17 cellular contexts compared by ENCODE assay signal in the genomic region with DNA sequence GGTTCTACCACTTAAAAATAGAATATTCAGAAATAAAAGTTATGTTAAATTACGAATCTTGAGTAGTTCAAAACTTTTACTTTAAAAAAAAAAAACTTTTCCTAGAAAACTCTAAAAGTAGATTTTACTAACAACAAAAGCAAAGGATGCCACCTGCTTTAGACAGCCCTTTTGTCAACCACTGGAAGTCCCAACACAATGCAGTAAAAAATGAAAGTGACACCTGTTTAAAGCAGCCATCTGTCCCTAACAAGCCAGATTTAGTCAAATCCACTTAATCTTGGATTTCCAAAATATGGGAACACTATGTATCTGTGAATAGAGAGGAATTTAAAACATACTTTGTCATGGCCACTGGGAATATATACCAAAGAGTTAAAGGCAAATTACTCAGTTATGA. TPM values are rescaled to one million over a fixed set of nuclear protein-coding genes. Genes with fewer than 3 reads are reported as not detected.
DNase-seq lines count a peak whose midpoint lies in the region; ATAC-seq, FAIRE-seq and TF ChIP-seq lines count a peak whose summit lies in the region.
"Had no signal": no experiment of that assay in that cellular context is flagged by ENCODE, and none has a peak within 500 bp of the region (broad histone marks: within the 10 kb centered on the region; RNA-seq: fewer than 3 reads in every experiment).

No MANE protein-coding gene starts in this region.

- H3F3A ChIP-seq in SU-DHL-6 (ENCODE audit: insufficient read depth) (peaks cover 8% of the 10 kb centered on the region; the same call in 1 of the 2 replicates), GM23248 (ENCODE audit: insufficient read depth) (no peaks in the 10 kb centered on the region)

- peaks cover 28% of the 10 kb centered on the region for H3K4me1 ChIP-seq in psoas muscle
- peaks cover 14% of the 10 kb centered on the region for H3K4me1 ChIP-seq in GM23248 (ENCODE audit: insufficient read depth)

- no peaks in the 10 kb centered on the region for H3K27me3 ChIP-seq in SU-DHL-6 (ENCODE audit: low read length)
- H3K27me3 ChIP-seq in psoas muscle (ENCODE audit: insufficient read depth in 3 of 3, low read length in 2 of 3) = no peaks in the 10 kb centered on the region
- no peaks in the 10 kb centered on the region for H3K27me3 ChIP-seq in GM23248 (replicated peaks; ENCODE audit: insufficient read depth)
- H3K27me3 ChIP-seq: heart right ventricle had no signal

- TF ChIP-seq CTCF in SU-DHL-6 (IDR thresholded peaks at IDR 0.05; ENCODE audit: insufficient read depth, low read length, poor library complexity, severe bottlenecking) (no peak), psoas muscle (IDR thresholded peaks at IDR 0.05) (no peak)

- CTCF ChIA-PET in activated CD4-positive, alpha-beta memory T cell treated with anti-CD3 and anti-CD28 coated beads for 36 hours (lab: Charles Lee) = interaction anchor here (1.1 to 1.3 kb wide), 2 partner anchors 54 to 81 kb away, joined by 3 read pairs; no protein-coding TSS in a partner anchor
- CTCF ChIA-PET in activated CD4-positive, alpha-beta memory T cell treated with anti-CD3 and anti-CD28 coated beads, Interleukin-2, amount 10 ng/mL, durations not matched to agents 7 days and 5 days (lab: Charles Lee) = interaction anchor here (1.0 kb wide), 1 partner anchor 81 kb away, joined by 3 read pairs; no protein-coding TSS in a partner anchor

- ATAC-seq in psoas muscle (no peak), left cardiac atrium (no peak)
- ATAC-seq: heart right ventricle had no signal

- no peaks in the 10 kb centered on the region for H3K9me2 ChIP-seq in SU-DHL-6 (replicated peaks; ENCODE audit: insufficient read depth, low read length)
- no peaks in the 10 kb centered on the region for H3K9me2 ChIP-seq in GM23248 (ENCODE audit: insufficient read depth)

- 73 to 92% (median 74%) methylated on average over 1 of the region's 1 CpG for WGBS in psoas muscle, 3 donors
- WGBS in GM23248 (ENCODE audit: low coverage in 1 of 2, low lambda C conversion rate in 2 of 2, missing lambda C conversion rate in 2 of 2), 2 experiments = 97 to 100% methylated on average over 1 of the region's 1 CpG

- H3K4me1 Mint-ChIP-seq in activated CD4-positive, alpha-beta memory T cell treated with anti-CD3 and anti-CD28 coated beads for 36 hours (ENCODE audit: low read depth) = peaks cover 25% of the 10 kb centered on the region
- H3K4me1 Mint-ChIP-seq in activated CD4-positive, alpha-beta memory T cell treated with anti-CD3 and anti-CD28 coated beads, Interleukin-2, amount 10 ng/mL, durations not matched to agents 7 days and 5 days = peaks cover 30% of the 10 kb centered on the region

- H3K79me2 ChIP-seq in SU-DHL-6 (ENCODE audit: insufficient read depth, low read length) (peaks cover 52% of the 10 kb centered on the region), GM23248 (ENCODE audit: insufficient read depth) (peaks cover 17% of the 10 kb centered on the region)

- no peak for DNase-seq in activated CD4-positive, alpha-beta memory T cell treated with anti-CD3 and anti-CD28 coated beads for 36 hours
- no peak for DNase-seq in activated CD4-positive, alpha-beta memory T cell treated with anti-CD3 and anti-CD28 coated beads, Interleukin-2, amount 10 ng/mL, durations not matched to agents 7 days and 5 days
- no peak for DNase-seq in GM12891 (ENCODE audit: insufficient read length, low spot score)
- no peak for DNase-seq in psoas muscle
- DNase-seq in AML-193 (lab: John Stamatoyannopoulos, UW) = no peak
- DNase-seq in GM23248 = no peak
- DNase-seq in left cardiac atrium = no peak
- DNase-seq: Caco-2, heart right ventricle, HFFc6, NCI-H187, NCI-H526 treated with DMSO at 0.1 percent for 48 hours had no signal

- H3K4me3 ChIP-seq in SU-DHL-6 (ENCODE audit: insufficient read depth, low read length, poor library complexity, severe bottlenecking) (no peak overlapping the region), psoas muscle (peak overlapping the region; percentile 80), GM23248 (no peak overlapping the region)
- H3K4me3 ChIP-seq: heart right ventricle had no signal

- peak; percentile 16 for FAIRE-seq in GM12891 (lab: Jason Lieb, UNC)
- FAIRE-seq: HTR-8/SVneo had no signal

- POLR2A ChIA-PET in activated CD4-positive, alpha-beta memory T cell treated with anti-CD3 and anti-CD28 coated beads for 36 hours (lab: Charles Lee) = no interaction called here
- POLR2A ChIA-PET in activated CD4-positive, alpha-beta memory T cell treated with anti-CD3 and anti-CD28 coated beads, Interleukin-2, amount 10 ng/mL, durations not matched to agents 7 days and 5 days (lab: Charles Lee) = interaction anchor here (0.9 to 7.6 kb wide), 3 partner anchors 14 to 50 kb away, joined by 3 to 216 read pairs (median 9); no protein-coding TSS in a partner anchor

- intact Hi-C loops in activated CD4-positive, alpha-beta memory T cell treated with anti-CD3 and anti-CD28 coated beads for 36 hours (cut with micrococcal nuclease) = loop anchor here (1.0 kb wide), 1 partner anchor 8 kb away; no protein-coding TSS in a partner anchor
- intact Hi-C loops in psoas muscle (cut with DNase I) = no loop called here
- intact Hi-C loops in left cardiac atrium (cut with DNase I) = no loop called here

- no peak overlapping the region for H3K27ac Mint-ChIP-seq in activated CD4-positive, alpha-beta memory T cell treated with anti-CD3 and anti-CD28 coated beads for 36 hours
- H3K27ac Mint-ChIP-seq in activated CD4-positive, alpha-beta memory T cell treated with anti-CD3 and anti-CD28 coated beads, Interleukin-2, amount 10 ng/mL, durations not matched to agents 7 days and 5 days = no peak overlapping the region
- H3K27ac Mint-ChIP-seq: HFFc6, memory B cell, nephron had no signal

- no peaks in the 10 kb centered on the region for H3K27me3 Mint-ChIP-seq in activated CD4-positive, alpha-beta memory T cell treated with anti-CD3 and anti-CD28 coated beads for 36 hours
- H3K27me3 Mint-ChIP-seq in activated CD4-positive, alpha-beta memory T cell treated with anti-CD3 and anti-CD28 coated beads, Interleukin-2, amount 10 ng/mL, durations not matched to agents 7 days and 5 days = no peaks in the 10 kb centered on the region
- H3K27me3 Mint-ChIP-seq: memory B cell had no signal

- H2AFZ ChIP-seq in SU-DHL-6 (ENCODE audit: low read depth, low read length, severe bottlenecking) (no peak overlapping the region), GM23248 (no peak overlapping the region)

- H3K9me3 ChIP-seq in SU-DHL-6 (ENCODE audit: insufficient read depth, low read length) (no peaks in the 10 kb centered on the region), psoas muscle (no peaks in the 10 kb centered on the region), GM23248 (ENCODE audit: low read depth) (no peaks in the 10 kb centered on the region)
- H3K9me3 ChIP-seq: Caco-2, heart right ventricle had no signal

- H3K27ac ChIP-seq in SU-DHL-6 (ENCODE audit: low read depth, low read length) (no peak overlapping the region), psoas muscle (peak overlapping the region; percentile 92), GM23248 (no peak overlapping the region)
- H3K27ac ChIP-seq: heart right ventricle, RWPE1 had no signal

- no peak overlapping the region for H3K9ac ChIP-seq in SU-DHL-6 (ENCODE audit: low read length)
- no peak overlapping the region for H3K9ac ChIP-seq in GM23248

- H3K36me3 ChIP-seq in SU-DHL-6 (ENCODE audit: low read length) (peaks cover 13% of the 10 kb centered on the region), psoas muscle (ENCODE audit: insufficient read depth in 1 of 2, low read depth in 1 of 2) (no peaks in the 10 kb centered on the region), GM23248 (ENCODE audit: low read depth) (no peaks in the 10 kb centered on the region)
- H3K36me3 ChIP-seq: heart right ventricle had no signal

- H3K4me3 Mint-ChIP-seq in activated CD4-positive, alpha-beta memory T cell treated with anti-CD3 and anti-CD28 coated beads for 36 hours = peak overlapping the region; percentile 25
- H3K4me3 Mint-ChIP-seq in activated CD4-positive, alpha-beta memory T cell treated with anti-CD3 and anti-CD28 coated beads, Interleukin-2, amount 10 ng/mL, durations not matched to agents 7 days and 5 days = no peak overlapping the region
- H3K4me3 Mint-ChIP-seq: HFFc6, memory B cell had no signal

- in situ Hi-C loops in GM23248 (cut with MboI) = no loop called here

- H3K9me3 Mint-ChIP-seq in activated CD4-positive, alpha-beta memory T cell treated with anti-CD3 and anti-CD28 coated beads for 36 hours = no peaks in the 10 kb centered on the region
- H3K9me3 Mint-ChIP-seq in activated CD4-positive, alpha-beta memory T cell treated with anti-CD3 and anti-CD28 coated beads, Interleukin-2, amount 10 ng/mL, durations not matched to agents 7 days and 5 days = no peaks in the 10 kb centered on the region
- H3K9me3 Mint-ChIP-seq: HFFc6, memory B cell, nephron had no signal

- peak overlapping the region; percentile 97 for H3K4me2 ChIP-seq in SU-DHL-6 (ENCODE audit: low read depth, low read length, poor library complexity, severe bottlenecking)
- no peak overlapping the region for H3K4me2 ChIP-seq in GM23248 (ENCODE audit: unreplicated experiment)

- no peak for TF ChIP-seq POLR2A in GM12891 (IDR thresholded peaks at IDR 0.05; ENCODE audit: low read depth, low read length)

- no peaks in the 10 kb centered on the region; the same call in 1 of the 2 replicates for H4K20me1 ChIP-seq in SU-DHL-6 (ENCODE audit: low read depth, low read length)
- no peaks in the 10 kb centered on the region for H4K20me1 ChIP-seq in GM23248 (ENCODE audit: insufficient read depth)

- peaks cover 14% of the 10 kb centered on the region for H3K36me3 Mint-ChIP-seq in activated CD4-positive, alpha-beta memory T cell treated with anti-CD3 and anti-CD28 coated beads for 36 hours
- H3K36me3 Mint-ChIP-seq in activated CD4-positive, alpha-beta memory T cell treated with anti-CD3 and anti-CD28 coated beads, Interleukin-2, amount 10 ng/mL, durations not matched to agents 7 days and 5 days (ENCODE audit: low read depth) = peaks cover 12% of the 10 kb centered on the region

TF ChIP-seq in GM12891, 5 proteins besides CTCF, POLR2A, EP300 and RAD21:
- TF ChIP-seq TAF1 (IDR thresholded peaks at IDR 0.05; ENCODE audit: low read depth, low read length) (no peak), PAX5 (IDR thresholded peaks at IDR 0.05; ENCODE audit: insufficient read depth, low read length, severe bottlenecking) (no peak), POLR2AphosphoS5 (IDR thresholded peaks at IDR 0.05; ENCODE audit: low read depth, low read length) (no peak), POU2F2 (IDR thresholded peaks at IDR 0.05; ENCODE audit: low read depth, low read length) (no peak), SPI1 (IDR thresholded peaks at IDR 0.05; ENCODE audit: low read depth, low read length) (no peak)

RNA-seq across cellular contexts. Expression of a gene that starts 3.8 kb away (rescaled TPM):
- total RNA-seq in activated CD4-positive, alpha-beta memory T cell treated with anti-CD3 and anti-CD28 coated beads for 36 hours = 10 to 100 TPM; 12.2 to 13.4 TPM
- total RNA-seq in activated CD4-positive, alpha-beta memory T cell treated with anti-CD3 and anti-CD28 coated beads, Interleukin-2, amount 10 ng/mL, durations not matched to agents 7 days and 5 days = 10 to 100 TPM; 13.3 to 13.8 TPM
- 2.8 TPM for polyA plus RNA-seq in GM12891 (2012; ENCODE audit: low read depth, missing spikeins)
- 1 to 10 TPM; 2.8 to 5.7 (median 5.3) TPM for total RNA-seq in psoas muscle
- polyA plus RNA-seq in psoas muscle = 1 to 10 TPM in 1 of 3 donors, under 1 TPM in 2; 0.38 to 1.3 (median 0.84) TPM
- total RNA-seq in GM23248 (2014; rRNA removed; shearing (Covaris generic)) = 0.51 and 1.9 TPM in 2 replicates
- polyA plus RNA-seq in GM23248 (2016; fragmentation: Nextera tagmentation; extraction: Ambion mirVana) = 0.80 and 1.2 TPM in 2 replicates
- 1 to 10 TPM; 4.2 to 4.6 TPM for total RNA-seq in left cardiac atrium
